In the genomic region with DNA sequence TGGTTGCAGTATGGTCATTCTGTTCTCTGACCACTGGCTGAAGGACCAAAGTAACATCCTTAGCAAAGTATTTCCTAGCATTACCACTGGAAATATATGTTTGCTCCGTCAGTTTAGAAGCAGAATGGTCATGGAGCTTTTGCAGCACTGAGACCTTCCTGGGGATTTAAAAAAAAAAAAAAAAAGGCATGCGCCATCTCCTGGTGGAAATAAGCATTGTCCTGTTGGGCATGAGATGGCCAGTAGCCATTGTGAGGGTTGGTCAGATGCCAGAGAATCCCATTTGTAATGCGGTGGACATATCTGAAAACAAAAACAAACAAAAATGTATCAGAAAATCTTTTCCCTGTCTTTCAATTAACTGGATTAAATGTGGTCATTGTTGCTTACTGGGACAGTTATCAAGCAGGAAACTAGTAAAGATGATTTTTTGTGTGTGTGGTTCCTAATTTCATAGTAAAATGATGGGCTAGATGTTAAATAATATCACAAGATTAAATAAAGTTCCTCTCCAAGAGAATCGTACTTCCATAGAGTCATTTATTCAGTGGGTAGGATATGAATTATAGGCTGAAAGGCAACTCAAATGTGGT, we compare ENCODE assay signal across 8 cellular contexts.
A peak's percentile ranks its signal among the peaks of the same experiment; 100 is the strongest.
DNase-seq lines count a peak whose midpoint lies in the region; ATAC-seq, FAIRE-seq and TF ChIP-seq lines count a peak whose summit lies in the region.

No MANE protein-coding gene starts in this region.

- peak; percentile 80 for DNase-seq in COLO829 (ENCODE audit: low spot score)
- DNase-seq in H7, result peak; percentile 73
- peak; percentile 34 for DNase-seq in RCC 7860 (ENCODE audit: low spot score)
- peak; percentile 53 for DNase-seq in epithelial cell of esophagus (ENCODE audit: low read depth)
- no peak for DNase-seq in ecto neural progenitor cell (ENCODE audit: low spot score)

- H3K9me3 Mint-ChIP-seq in nephron, result no peaks in the 10 kb centered on the region
- no peaks in the 10 kb centered on the region for H3K9me3 Mint-ChIP-seq in stimulated activated memory B cell treated with anti-CD40 and anti-IgM and Interleukin-4, amounts not matched to agents 10 μg/mL and 1 μg/mL and 100 μg/mL, for 72 hours

- peaks cover 29% of the 10 kb centered on the region for H3K36me3 ChIP-seq in H7 (replicated peaks; ENCODE audit: control insufficient read depth, insufficient read depth, low read length)

- ATAC-seq in stimulated activated memory B cell treated with anti-CD40 and anti-IgM and Interleukin-4, amounts not matched to agents 10 μg/mL and 1 μg/mL and 100 μg/mL, for 72 hours, result no peak
- no peak for ATAC-seq in GM18873 (IDR thresholded peaks at IDR 0.05; ENCODE audit: low FRiP score, unreplicated experiment)

- peak overlapping the region; percentile 14 to 66 (median 37) for H3K27ac Mint-ChIP-seq in nephron
- no peak overlapping the region for H3K27ac Mint-ChIP-seq in stimulated activated memory B cell treated with anti-CD40 and anti-IgM and Interleukin-4, amounts not matched to agents 10 μg/mL and 1 μg/mL and 100 μg/mL, for 72 hours

- H3K4me3 Mint-ChIP-seq in nephron, result no peak overlapping the region
- no peak overlapping the region for H3K4me3 Mint-ChIP-seq in stimulated activated memory B cell treated with anti-CD40 and anti-IgM and Interleukin-4, amounts not matched to agents 10 μg/mL and 1 μg/mL and 100 μg/mL, for 72 hours

- H3K4me3 ChIP-seq in H7 (ENCODE audit: insufficient read depth, low read depth, low read length) (no peak overlapping the region), epithelial cell of esophagus (ENCODE audit: low read length) (no peak overlapping the region)

- H3K27me3 Mint-ChIP-seq in nephron (ENCODE audit: low read depth), result no peaks in the 10 kb centered on the region
- peaks cover 13% of the 10 kb centered on the region for H3K27me3 Mint-ChIP-seq in stimulated activated memory B cell treated with anti-CD40 and anti-IgM and Interleukin-4, amounts not matched to agents 10 μg/mL and 1 μg/mL and 100 μg/mL, for 72 hours

- H3K27me3 ChIP-seq in H7 (ENCODE audit: control insufficient read depth, insufficient read depth, low read length), result no peaks in the 10 kb centered on the region

- FAIRE-seq in RCC 7860 (lab: Jason Lieb, UNC), result peak; percentile 73

- peaks cover 59% of the 10 kb centered on the region for H3K36me3 Mint-ChIP-seq in nephron (ENCODE audit: low read depth)
- no peaks in the 10 kb centered on the region for H3K36me3 Mint-ChIP-seq in stimulated activated memory B cell treated with anti-CD40 and anti-IgM and Interleukin-4, amounts not matched to agents 10 μg/mL and 1 μg/mL and 100 μg/mL, for 72 hours

- peaks cover 43% of the 10 kb centered on the region for H3K4me1 Mint-ChIP-seq in nephron
- H3K4me1 Mint-ChIP-seq in stimulated activated memory B cell treated with anti-CD40 and anti-IgM and Interleukin-4, amounts not matched to agents 10 μg/mL and 1 μg/mL and 100 μg/mL, for 72 hours, result no peaks in the 10 kb centered on the region

- TF ChIP-seq CTCF in epithelial cell of esophagus (IDR thresholded peaks at IDR 0.05; ENCODE audit: insufficient read depth, low read depth, low read length, missing control alignments) (peak; percentile 78), nephron (IDR thresholded peaks at IDR 0.05; ENCODE audit: unreplicated experiment in 3 of 3) (peak; percentile 82 to 88 (median 84))
